In the genomic region with DNA sequence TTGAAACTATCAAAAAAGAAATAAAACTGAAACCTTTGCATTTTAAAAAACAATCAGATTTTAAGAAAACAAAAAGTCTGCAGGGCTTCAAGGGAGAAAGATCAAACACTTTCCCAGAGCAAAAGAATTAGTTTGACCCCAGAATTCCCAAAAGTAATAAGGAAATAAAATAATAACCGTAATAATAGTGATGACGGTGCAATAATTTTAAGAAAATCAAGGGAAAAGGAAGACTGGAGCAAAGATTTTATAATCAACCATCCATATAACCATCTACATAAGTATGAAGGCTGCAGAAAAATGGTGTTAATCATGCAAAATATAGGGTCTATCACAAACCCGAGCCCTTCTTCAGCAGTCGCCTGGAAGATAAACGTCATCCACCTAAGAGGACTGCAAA, we compare ENCODE assay signal across 32 cellular contexts.
"Had no signal": no experiment of that assay in that cellular context is flagged by ENCODE, and none has a peak within 500 bp of the region (broad histone marks: within the 10 kb centered on the region; RNA-seq: fewer than 3 reads in every experiment).

No MANE protein-coding gene starts in this region.

- H3K27me3 ChIP-seq: neural progenitor cell, spleen, thyroid gland, tibial nerve, upper lobe of left lung, vagina had no signal

- H3K27ac ChIP-seq: neural progenitor cell, ovary, parathyroid adenoma, psoas muscle, skin epidermis, spleen, thoracic aorta, thyroid gland, tibial nerve, upper lobe of left lung, vagina had no signal

- H3K4me3 Mint-ChIP-seq: naive thymus-derived CD4-positive, alpha-beta T cell; natural killer cell; nephron; neural progenitor cell; stimulated activated memory B cell treated with anti-CD40 and anti-IgM and Interleukin-4, amounts not matched to agents 10 μg/mL and 1 μg/mL and 100 μg/mL, for 72 hours; stimulated activated naive CD8-positive, alpha-beta T cell treated with anti-CD3 and anti-CD28 coated beads, Interleukin-15, amount 100 ng/mL, for 72 hours had no signal

- FAIRE-seq: urothelium cell line had no signal

- ATAC-seq: naive thymus-derived CD4-positive, alpha-beta T cell; natural killer cell; psoas muscle; right cardiac atrium; sciatic nerve; stimulated activated memory B cell treated with anti-CD40 and anti-IgM and Interleukin-4, amounts not matched to agents 10 μg/mL and 1 μg/mL and 100 μg/mL, for 72 hours; stimulated activated naive CD8-positive, alpha-beta T cell treated with anti-CD3 and anti-CD28 coated beads, Interleukin-15, amount 100 ng/mL, for 72 hours; stimulated activated naive CD8-positive, alpha-beta T cell treated with anti-CD3 and anti-CD28 coated beads, Interleukin-15, Interleukin-2, amounts not matched to agents 100 U/mL and 50 U/mL, for 24 hours had no signal

- H3K4me1 ChIP-seq: neural progenitor cell, parathyroid adenoma, psoas muscle, spleen, thyroid gland, tibial nerve, upper lobe of left lung, vagina had no signal

- H3K36me3 Mint-ChIP-seq: naive thymus-derived CD4-positive, alpha-beta T cell; natural killer cell; neural progenitor cell; stimulated activated memory B cell treated with anti-CD40 and anti-IgM and Interleukin-4, amounts not matched to agents 10 μg/mL and 1 μg/mL and 100 μg/mL, for 72 hours had no signal

- H3K4me1 Mint-ChIP-seq: naive thymus-derived CD4-positive, alpha-beta T cell; natural killer cell; nephron; neural progenitor cell; stimulated activated memory B cell treated with anti-CD40 and anti-IgM and Interleukin-4, amounts not matched to agents 10 μg/mL and 1 μg/mL and 100 μg/mL, for 72 hours; stimulated activated naive CD8-positive, alpha-beta T cell treated with anti-CD3 and anti-CD28 coated beads, Interleukin-15, amount 100 ng/mL, for 72 hours had no signal

- H3K9me3 Mint-ChIP-seq: natural killer cell had no signal

- H3K27ac Mint-ChIP-seq: naive thymus-derived CD4-positive, alpha-beta T cell; natural killer cell; nephron; neural progenitor cell; progenitor cell of endocrine pancreas; stimulated activated memory B cell treated with anti-CD40 and anti-IgM and Interleukin-4, amounts not matched to agents 10 μg/mL and 1 μg/mL and 100 μg/mL, for 72 hours; stimulated activated naive CD8-positive, alpha-beta T cell treated with anti-CD3 and anti-CD28 coated beads, Interleukin-15, amount 100 ng/mL, for 72 hours had no signal

- DNase-seq: naive thymus-derived CD4-positive, alpha-beta T cell; natural killer cell; occipital lobe; ovary; posterior cingulate gyrus; psoas muscle; right cardiac atrium; spleen; stimulated activated CD4-positive, alpha-beta T cell treated with anti-CD3 and anti-CD28 coated beads, Interleukin-12 subunit alpha, Interleukin-12 subunit beta, amount 100 ng/mL, for 4 hours; stimulated activated CD4-positive, alpha-beta T cell treated with anti-CD3 and anti-CD28 coated beads, Interleukin-1b, Interleukin-23, amount 100 ng/mL, for 48 hours; stimulated activated CD4-positive, alpha-beta T cell treated with anti-CD3 and anti-CD28 coated beads, Interleukin-4, amount 100 ng/mL, for 1 hour; stimulated activated CD4-positive, alpha-beta T cell treated with anti-CD3 and anti-CD28 coated beads, Interleukin-4, amount 100 ng/mL, for 4 hours; stimulated activated CD8-positive, alpha-beta memory T cell treated with anti-CD3 and anti-CD28 coated beads, Interleukin-4, amount 100 ng/mL, for 48 hours; stimulated activated naive CD4-positive, alpha-beta T cell; stimulated activated naive CD8-positive, alpha-beta T cell treated with anti-CD3 and anti-CD28 coated beads, Interleukin-15, amount 100 ng/mL, for 72 hours; stimulated activated naive CD8-positive, alpha-beta T cell treated with anti-CD3 and anti-CD28 coated beads, Interleukin-15, Interleukin-2, amounts not matched to agents 100 U/mL and 50 U/mL, for 24 hours; substantia nigra; thyroid gland; trophoblast cell; upper lobe of left lung had no signal

- H3K4me2 ChIP-seq: neural progenitor cell, smooth muscle cell had no signal

- H3K4me3 ChIP-seq: neural progenitor cell, ovary, psoas muscle, skin epidermis, smooth muscle cell, spleen, thoracic aorta, thyroid gland, tibial nerve, upper lobe of left lung, vagina had no signal

- H2AFZ ChIP-seq: neural progenitor cell, parathyroid adenoma had no signal

- H3K9ac ChIP-seq: neural progenitor cell, parathyroid adenoma had no signal

- H3K36me3 ChIP-seq: neural progenitor cell, ovary, spleen, thoracic aorta, thyroid gland, tibial nerve, upper lobe of left lung, vagina had no signal

- H3K79me2 ChIP-seq: parathyroid adenoma had no signal

- H3K9me3 ChIP-seq: ovary, psoas muscle, thoracic aorta, thyroid gland, upper lobe of left lung, vagina had no signal
